26 cellular contexts compared by ENCODE assay signal in genomic region chr3:31285808-31286486, GRCh38.
"Had no signal": no experiment of that assay in that cellular context is flagged by ENCODE, and none has a peak within 500 bp of the region (broad histone marks: within the 10 kb centered on the region; RNA-seq: fewer than 3 reads in every experiment).

No MANE protein-coding gene starts in this region.

- H3K27ac ChIP-seq: breast epithelium, Peyer's patch, VCaP had no signal

- H3K4me1 ChIP-seq: breast epithelium, Peyer's patch had no signal

- H3K4me3 ChIP-seq: breast epithelium, Peyer's patch had no signal

- ATAC-seq: activated CD4-positive, alpha-beta T cell treated with anti-CD3 and anti-CD28 coated beads for 36 hours; activated T-helper 17 cell treated with anti-CD3 and anti-CD28 coated beads, Interleukin-2, amount 50 U/mL, for 72 hours; T-cell had no signal

- H3K27me3 ChIP-seq: breast epithelium, Peyer's patch had no signal

- DNase-seq: activated CD4-positive, alpha-beta memory T cell treated with anti-CD3 and anti-CD28 coated beads, Interleukin-2, amount 10 ng/mL, durations not matched to agents 7 days and 5 days; activated CD4-positive, alpha-beta T cell treated with anti-CD3 and anti-CD28 coated beads for 36 hours; activated CD4-positive, alpha-beta T cell treated with anti-CD3 and anti-CD28 coated beads, Interleukin-2, amount 50 U/mL, for 1 hour; activated gamma-delta T cell; activated naive CD4-positive, alpha-beta T cell treated with anti-CD3 and anti-CD28 coated beads for 36 hours; activated T-cell treated with anti-CD3 and anti-CD28 coated beads for 4 hours; activated T-cell treated with anti-CD3 and anti-CD28 coated beads, Interleukin-2, amount 50 U/mL, for 48 hours; amygdala; central memory CD4-positive, alpha-beta T cell; Kasumi-1; KBM-7; NCI-H1048; NCI-H1930; NCI-H2171 treated with DMSO at 0.1 percent for 48 hours; NCI-H345; NCI-H510A; NCI-H526 treated with DMSO at 0.1 percent for 48 hours; NCI-H82; Peyer's patch; SHP77; T-cell; T-helper 2 cell; T1000 had no signal

- H3K9me3 ChIP-seq: breast epithelium, Peyer's patch had no signal

- H3K36me3 ChIP-seq: breast epithelium, Peyer's patch had no signal
